24 cellular contexts compared by ENCODE assay signal in the genomic region with DNA sequence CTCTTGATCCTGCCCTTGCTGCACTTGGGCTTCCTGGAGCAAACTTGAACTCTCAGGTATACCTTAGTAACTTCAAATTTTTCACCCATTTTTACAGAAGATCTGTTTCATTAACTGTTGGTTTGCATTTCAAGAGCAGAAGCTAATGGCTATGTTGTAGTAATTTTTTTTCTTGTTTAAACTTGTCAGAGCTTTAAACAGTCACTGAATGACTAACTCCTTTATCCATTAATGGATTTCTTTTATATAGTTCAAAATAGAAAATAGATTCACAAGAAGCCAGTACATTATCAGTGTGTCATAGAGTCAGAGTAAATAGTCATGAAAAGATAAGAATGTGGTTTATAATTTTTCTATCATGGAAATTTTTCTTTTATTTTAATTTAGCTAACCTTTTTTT. TPM values are rescaled to one million over a fixed set of nuclear protein-coding genes. Genes with fewer than 3 reads are reported as not detected.
A peak's percentile ranks its signal among the peaks of the same experiment; 100 is the strongest.
DNase-seq lines count a peak whose midpoint lies in the region; ATAC-seq, FAIRE-seq and TF ChIP-seq lines count a peak whose summit lies in the region.
"Had no signal": no experiment of that assay in that cellular context is flagged by ENCODE, and none has a peak within 500 bp of the region (broad histone marks: within the 10 kb centered on the region; RNA-seq: fewer than 3 reads in every experiment).

No MANE protein-coding gene starts in this region.

- POLR2A ChIA-PET in activated CD4-positive, alpha-beta T cell treated with anti-CD3 and anti-CD28 coated beads for 36 hours (lab: Charles Lee) = interaction anchor here (0.7 to 2.6 kb wide), 2 partner anchors 14 to 177 kb away, joined by 3 to 11 read pairs; a partner anchor contains a TSS

- H3K9ac ChIP-seq in OCI-LY3 (ENCODE audit: low read length) = no peak overlapping the region
- H3K9ac ChIP-seq: GM23248 had no signal

- H3K27me3 Mint-ChIP-seq in activated CD4-positive, alpha-beta T cell treated with anti-CD3 and anti-CD28 coated beads for 36 hours = no peaks in the 10 kb centered on the region
- no peaks in the 10 kb centered on the region for H3K27me3 Mint-ChIP-seq in nephron progenitor cell (ENCODE audit: low read depth, poor library complexity)
- H3K27me3 Mint-ChIP-seq: B cell; CD4-positive, CD25-positive, alpha-beta regulatory T cell had no signal

- peak overlapping the region; percentile 34 for H3K27ac ChIP-seq in OCI-LY3 (ENCODE audit: low read length)
- H3K27ac ChIP-seq: 22Rv1, GM23248 had no signal

- FAIRE-seq in endometrium (lab: Jason Lieb, UNC) = peak; percentile 15

- peaks cover 56% of the 10 kb centered on the region for H3K79me2 ChIP-seq in OCI-LY3 (ENCODE audit: low read length)

- peaks cover 5% of the 10 kb centered on the region for H3K4me1 Mint-ChIP-seq in activated CD4-positive, alpha-beta T cell treated with anti-CD3 and anti-CD28 coated beads for 36 hours
- H3K4me1 Mint-ChIP-seq in nephron progenitor cell = no peaks in the 10 kb centered on the region
- H3K4me1 Mint-ChIP-seq: B cell had no signal

- H3K9me3 ChIP-seq in OCI-LY3 (ENCODE audit: insufficient read depth, low read length) = no peaks in the 10 kb centered on the region

- no peak for ATAC-seq in activated CD4-positive, alpha-beta T cell treated with anti-CD3 and anti-CD28 coated beads for 36 hours
- ATAC-seq in HG03095 (IDR thresholded peaks at IDR 0.05; ENCODE audit: unreplicated experiment) = no peak
- no peak for ATAC-seq in GM19463 (IDR thresholded peaks at IDR 0.05; ENCODE audit: unreplicated experiment)
- ATAC-seq: HCT116 had no signal

- DNase-seq in activated CD4-positive, alpha-beta T cell treated with anti-CD3 and anti-CD28 coated beads for 36 hours = no peak
- DNase-seq in activated CD4-positive, alpha-beta T cell treated with anti-CD3 and anti-CD28 coated beads, Interleukin-2, amount 50 U/mL, for 4 hours = no peak
- no peak for DNase-seq in nephron progenitor cell
- DNase-seq in stimulated activated CD4-positive, alpha-beta T cell treated with anti-CD3 and anti-CD28 coated beads, Interleukin-4, amount 100 ng/mL, for 4 hours = no peak
- DNase-seq: CD4-positive, CD25-positive, alpha-beta regulatory T cell; COR-L47; DMS 273 treated with DMSO at 0.1 percent for 48 hours; GF-D8; GM23248; KBM-7; NCI-H1105 treated with DMSO at 0.1 percent for 48 hours; NCI-H1694; NCI-H2081 treated with DMSO at 0.1 percent for 48 hours; NCI-H748 treated with DMSO at 0.1 percent for 48 hours; NK-92 treated with Interleukin-12 subunit alpha and Interleukin-12 subunit beta, amount 100 ng/mL, for 24 hours; OCI-M1; SIG-M5 had no signal

- H3K9me3 Mint-ChIP-seq in activated CD4-positive, alpha-beta T cell treated with anti-CD3 and anti-CD28 coated beads for 36 hours (ENCODE audit: low read depth) = no peaks in the 10 kb centered on the region
- H3K9me3 Mint-ChIP-seq in nephron progenitor cell = no peaks in the 10 kb centered on the region
- H3K9me3 Mint-ChIP-seq: CD4-positive, CD25-positive, alpha-beta regulatory T cell had no signal

- H3K4me1 ChIP-seq in OCI-LY3 (ENCODE audit: low read length) = peaks cover 13% of the 10 kb centered on the region

- CTCF ChIA-PET in activated CD4-positive, alpha-beta T cell treated with anti-CD3 and anti-CD28 coated beads for 36 hours (lab: Charles Lee) = interaction anchor here (0.7 to 0.8 kb wide), 3 partner anchors 16 to 43 kb away, joined by 3 to 5 read pairs (median 3); no protein-coding TSS in a partner anchor

- intact Hi-C loops in activated CD4-positive, alpha-beta T cell treated with anti-CD3 and anti-CD28 coated beads for 36 hours (cut with DNase I, micrococcal nuclease) = no loop called here

- H4K20me1 ChIP-seq in OCI-LY3 (ENCODE audit: insufficient read depth, low read length) = peaks cover 4% of the 10 kb centered on the region

- H3K27ac Mint-ChIP-seq in activated CD4-positive, alpha-beta T cell treated with anti-CD3 and anti-CD28 coated beads for 36 hours = peak overlapping the region; percentile 14
- peak overlapping the region; percentile 57 for H3K27ac Mint-ChIP-seq in nephron progenitor cell
- H3K27ac Mint-ChIP-seq: B cell had no signal

- no peaks in the 10 kb centered on the region for H3K27me3 ChIP-seq in OCI-LY3 (ENCODE audit: low read depth, low read length)

- H3K4me2 ChIP-seq in OCI-LY3 (ENCODE audit: low read length) = no peak overlapping the region

- H3K36me3 ChIP-seq in OCI-LY3 (replicated peaks; ENCODE audit: low read depth, low read length) = peaks cover 71% of the 10 kb centered on the region

- H3K4me3 Mint-ChIP-seq in activated CD4-positive, alpha-beta T cell treated with anti-CD3 and anti-CD28 coated beads for 36 hours = no peak overlapping the region
- H3K4me3 Mint-ChIP-seq in nephron progenitor cell = no peak overlapping the region
- H3K4me3 Mint-ChIP-seq: B cell; CD4-positive, CD25-positive, alpha-beta regulatory T cell had no signal

- TF ChIP-seq CTCF in OCI-LY3 (IDR thresholded peaks at IDR 0.05; ENCODE audit: low read depth, low read length) = no peak
- no peak for TF ChIP-seq CTCF in nephron progenitor cell (IDR thresholded peaks at IDR 0.05)

- H2AFZ ChIP-seq in OCI-LY3 (ENCODE audit: low read depth, low read length) = no peak overlapping the region
- H2AFZ ChIP-seq: GM23248 had no signal

- H3K4me3 ChIP-seq in OCI-LY3 (ENCODE audit: low read length) = no peak overlapping the region
- H3K4me3 ChIP-seq: GM23248 had no signal

- peaks cover 65% of the 10 kb centered on the region for H3K36me3 Mint-ChIP-seq in activated CD4-positive, alpha-beta T cell treated with anti-CD3 and anti-CD28 coated beads for 36 hours (ENCODE audit: low read depth)
- H3K36me3 Mint-ChIP-seq in nephron progenitor cell (ENCODE audit: low read depth) = peaks cover 78% of the 10 kb centered on the region

RNA-seq across cellular contexts. Expression of a gene that starts 13.6 kb away (rescaled TPM):
- 100 to 1,000 TPM; 182 to 266 TPM for total RNA-seq in activated CD4-positive, alpha-beta T cell treated with anti-CD3 and anti-CD28 coated beads for 36 hours

RNA-seq across cellular contexts. Expression of a gene that starts 29.4 kb away (rescaled TPM):
- 10 to 100 TPM; 23.2 to 26.4 TPM for total RNA-seq in activated CD4-positive, alpha-beta T cell treated with anti-CD3 and anti-CD28 coated beads for 36 hours
